In genomic region chr14:22836301-22837058, GRCh38 we compare ENCODE assay signal across 1 cellular context.
TF ChIP-seq lines count a peak whose summit lies in the region.

Gene MMP14 (plus strand): TSS chr14:22836585. CDS start chr14:22836818, 233 bp downstream.

TF ChIP-seq in HEK293, 187 proteins besides CTCF, POLR2A, EP300 and RAD21 (continued from another document):
- TF ChIP-seq ZNF26 (tag by site-specific recombination; IDR thresholded peaks at IDR 0.05), result no peak
